ENCODE assay signal across 11 cellular contexts in genomic region chr12:16880864-16881285, GRCh38.
DNase-seq lines count a peak whose midpoint lies in the region; ATAC-seq and TF ChIP-seq lines count a peak whose summit lies in the region.
"Had no signal": no experiment of that assay in that cellular context is flagged by ENCODE, and none has a peak within 500 bp of the region (broad histone marks: within the 10 kb centered on the region; RNA-seq: fewer than 3 reads in every experiment).

No MANE protein-coding gene starts in this region.

- H3K27me3 Mint-ChIP-seq in glutamatergic neuron (ENCODE audit: unreplicated experiment) = no peaks in the 10 kb centered on the region

- H3K4me1 Mint-ChIP-seq in glutamatergic neuron (ENCODE audit: low read depth, unreplicated experiment) = peaks cover 6% of the 10 kb centered on the region

- no peaks in the 10 kb centered on the region for H3K36me3 ChIP-seq in uterus
- H3K36me3 ChIP-seq: cardiac muscle cell had no signal

- no peak overlapping the region for H3K4me3 Mint-ChIP-seq in glutamatergic neuron (ENCODE audit: unreplicated experiment)

- TF ChIP-seq POLR2A in uterus (IDR thresholded peaks at IDR 0.05) (no peak), GM18505 (IDR thresholded peaks at IDR 0.05; ENCODE audit: borderline replicate concordance, extremely low read depth, insufficient read depth, insufficient read length) (no peak)

- no peaks in the 10 kb centered on the region for H3K36me3 Mint-ChIP-seq in glutamatergic neuron (ENCODE audit: unreplicated experiment)

- TF ChIP-seq CTCF in glutamatergic neuron (IDR thresholded peaks at IDR 0.05; ENCODE audit: partially characterized antibody, unreplicated experiment) (no peak), retinal pigment epithelial cell (conservative IDR thresholded peaks at IDR 0.05; ENCODE audit: low read depth, low read length) (no peak), uterus (IDR thresholded peaks at IDR 0.05) (no peak)

- no peaks in the 10 kb centered on the region for H3K9me3 ChIP-seq in uterus

- intact Hi-C loops in uterus (cut with DNase I; ENCODE audit: low total_unique reads) = no loop called here

- H3K27me3 ChIP-seq in uterus = no peaks in the 10 kb centered on the region
- H3K27me3 ChIP-seq: cardiac muscle cell had no signal

- H3K9me3 Mint-ChIP-seq in glutamatergic neuron (ENCODE audit: unreplicated experiment) = peaks cover 1% of the 10 kb centered on the region

- no peaks in the 10 kb centered on the region for H3K4me1 ChIP-seq in uterus

- no peak overlapping the region for H3K27ac Mint-ChIP-seq in glutamatergic neuron (ENCODE audit: unreplicated experiment)

- H3K27ac ChIP-seq in uterus = no peak overlapping the region
- H3K27ac ChIP-seq: cardiac muscle cell had no signal

- DNase-seq in NCI-H1092 treated with DMSO at 0.1 percent for 48 hours (lab: John Stamatoyannopoulos, UW) (peak; percentile 94), NCI-H524 treated with DMSO at 0.1 percent for 48 hours (lab: John Stamatoyannopoulos, UW) (peak; percentile 51), glutamatergic neuron (peak; percentile 12), retinal pigment epithelial cell (ENCODE audit: low read depth) (peak; percentile 34), uterus (no peak)
- DNase-seq in stimulated activated CD4-positive, alpha-beta T cell treated with anti-CD3 and anti-CD28 coated beads, Interleukin-4, amount 100 ng/mL, for 24 hours = no peak
- DNase-seq: DMS 273 treated with DMSO at 0.1 percent for 48 hours, IMR-90 had no signal

- H3K4me3 ChIP-seq in retinal pigment epithelial cell (ENCODE audit: low read length) (peak overlapping the region; percentile 38), uterus (no peak overlapping the region)
- H3K4me3 ChIP-seq: cardiac muscle cell had no signal

- ATAC-seq in GM18505 (IDR thresholded peaks at IDR 0.05; ENCODE audit: unreplicated experiment) = no peak
- ATAC-seq in GM18868 (IDR thresholded peaks at IDR 0.05; ENCODE audit: unreplicated experiment) = no peak

Comparison
In these comparisons a context has a peak if more than half of its experiments do, and no peak if none do; other contexts are left out.
1. DNase-seq: peak in NCI-H1092 treated with DMSO at 0.1 percent for 48 hours (single experiment), NCI-H524 treated with DMSO at 0.1 percent for 48 hours (single experiment), glutamatergic neuron (single experiment) and retinal pigment epithelial cell (single experiment); none in uterus (0 of 2) and stimulated activated CD4-positive, alpha-beta T cell treated with anti-CD3 and anti-CD28 coated beads, Interleukin-4, amount 100 ng/mL, for 24 hours (single experiment).